11 cellular contexts compared by ENCODE assay signal in the genomic region with DNA sequence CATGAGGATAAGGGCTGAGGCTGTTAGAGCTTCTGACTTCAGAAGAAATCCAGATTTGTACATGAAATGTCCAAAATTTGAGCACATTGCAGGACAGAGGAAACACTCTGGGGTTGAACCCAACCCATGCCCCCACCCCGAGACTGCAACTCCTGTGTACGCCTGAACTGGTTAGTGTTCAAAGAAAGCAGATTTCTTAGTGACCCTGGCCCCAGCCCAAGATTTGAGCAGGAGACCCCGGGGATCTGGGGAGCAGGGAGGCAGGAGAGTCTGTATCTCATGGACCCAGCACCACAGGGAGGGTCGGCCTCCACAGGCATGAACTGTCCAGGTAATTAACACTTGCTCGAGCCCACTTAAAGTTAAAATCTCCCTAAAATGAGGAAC.
DNase-seq lines count a peak whose midpoint lies in the region; ATAC-seq and TF ChIP-seq lines count a peak whose summit lies in the region.
"Had no signal": no experiment of that assay in that cellular context is flagged by ENCODE, and none has a peak within 500 bp of the region (broad histone marks: within the 10 kb centered on the region; RNA-seq: fewer than 3 reads in every experiment).

No MANE protein-coding gene starts in this region.

- no peak for DNase-seq in Panc1 (ENCODE audit: low read depth, low spot score)
- no peak for DNase-seq in mesothelial cell of epicardium (ENCODE audit: low spot score in 2 of 2, unreplicated experiment in 2 of 2)
- no peak for DNase-seq in substantia nigra (lab: John Stamatoyannopoulos, UW)
- DNase-seq in Karpas-422 = no peak
- no peak for DNase-seq in NCI-H1105 treated with DMSO at 0.1 percent for 48 hours (lab: John Stamatoyannopoulos, UW)
- no peak for DNase-seq in EL
- DNase-seq: activated effector memory CD4-positive, alpha-beta T cell treated with Interleukin-2 at 50 U/mL for 16 hours; stimulated activated naive CD4-positive, alpha-beta T cell; T1000 had no signal

- intact Hi-C loops in Panc1 (cut with micrococcal nuclease; ENCODE audit: unreplicated experiment) = no loop called here

- no peaks in the 10 kb centered on the region for H3K79me2 ChIP-seq in Karpas-422 (ENCODE audit: low read length)

- in situ Hi-C loops in Panc1 (cut with HindIII; ENCODE audit: low pct_unique_long_range_greater_than_20kb, low sequenced_read_pairs) = no loop called here

- CTCF ChIA-PET in Panc1 (lab: Charles Lee) = no interaction called here

- H3K27ac ChIP-seq in Panc1 (ENCODE audit: low read length) (peak overlapping the region; percentile 74), cingulate gyrus (ENCODE audit: low read depth, low read length) (peak overlapping the region; percentile 96), substantia nigra (ENCODE audit: low read depth, low read length, poor library complexity, severe bottlenecking) (peak overlapping the region; percentile 97), Karpas-422 (ENCODE audit: low read length) (no peak overlapping the region)

- POLR2A ChIA-PET in Panc1 (lab: Charles Lee) = no interaction called here

- H3K4me3 Mint-ChIP-seq in mesothelial cell of epicardium = no peak overlapping the region

- H3K4me3 ChIP-seq in Panc1 (ENCODE audit: low read depth in 2 of 2, low read length in 2 of 2) (no peak overlapping the region), Karpas-422 (ENCODE audit: low read length) (no peak overlapping the region)

- ATAC-seq in Panc1 (no peak), GM18498 (IDR thresholded peaks at IDR 0.05; ENCODE audit: unreplicated experiment) (no peak)

- no peaks in the 10 kb centered on the region for H3K36me3 ChIP-seq in Panc1 (ENCODE audit: control insufficient read depth, insufficient read depth, low read length)
- no peaks in the 10 kb centered on the region for H3K36me3 ChIP-seq in Karpas-422 (ENCODE audit: insufficient read depth, low read length)

- H2AFZ ChIP-seq in Karpas-422 (ENCODE audit: low read length) = no peak overlapping the region

- no peaks in the 10 kb centered on the region for H4K20me1 ChIP-seq in Karpas-422 (ENCODE audit: insufficient read depth, low read depth, low read length)

- peaks cover 2% of the 10 kb centered on the region for H3K36me3 Mint-ChIP-seq in mesothelial cell of epicardium

- H3K9me2 ChIP-seq in Karpas-422 (replicated peaks; ENCODE audit: insufficient read depth, low read length) = no peaks in the 10 kb centered on the region

- no peak overlapping the region for H3K4me2 ChIP-seq in Karpas-422 (ENCODE audit: low read depth, low read length, poor library complexity, severe bottlenecking)

- BruUV-seq in Panc1 (replicated peaks; lab: Mats Ljungman, UMichigan) = no TSS peak

- H3K9me3 ChIP-seq in Panc1 (ENCODE audit: control insufficient read depth, insufficient read depth, low read depth, low read length) = no peaks in the 10 kb centered on the region
- no peaks in the 10 kb centered on the region for H3K9me3 ChIP-seq in Karpas-422 (ENCODE audit: low read length)

- TF ChIP-seq CTCF in Panc1 (IDR thresholded peaks at IDR 0.05) = no peak
- TF ChIP-seq CTCF in mesothelial cell of epicardium (IDR thresholded peaks at IDR 0.05; ENCODE audit: unreplicated experiment) = no peak

- peaks cover 37% of the 10 kb centered on the region for H3K4me1 ChIP-seq in Panc1 (ENCODE audit: control insufficient read depth, insufficient read depth, low read length)
- peaks cover 5% of the 10 kb centered on the region; the same call in 1 of the 2 replicates for H3K4me1 ChIP-seq in Karpas-422 (ENCODE audit: low read length)

- H3K27me3 Mint-ChIP-seq in mesothelial cell of epicardium (ENCODE audit: low read depth) = no peaks in the 10 kb centered on the region

- H3K27me3 ChIP-seq in Panc1 (ENCODE audit: control insufficient read depth, insufficient read depth, low read length) = no peaks in the 10 kb centered on the region
- H3K27me3 ChIP-seq in Karpas-422 (ENCODE audit: low read length) = no peaks in the 10 kb centered on the region

- no peak overlapping the region for H3K9ac ChIP-seq in Karpas-422 (ENCODE audit: low read length)

- peak overlapping the region; percentile 64 for H3K27ac Mint-ChIP-seq in mesothelial cell of epicardium

- H3K9me3 Mint-ChIP-seq in mesothelial cell of epicardium = no peaks in the 10 kb centered on the region

- H3K4me1 Mint-ChIP-seq in mesothelial cell of epicardium = peaks cover 25% of the 10 kb centered on the region
